In genomic region chr12:57570438-57570837, GRCh38 we compare ENCODE assay signal across 1 cellular context. TPM values are rescaled to one million over a fixed set of nuclear protein-coding genes. Genes with fewer than 3 reads are reported as not detected.
"Had no signal": no experiment of that assay in that cellular context is flagged by ENCODE, and none has a peak within 500 bp of the region (broad histone marks: within the 10 kb centered on the region; RNA-seq: fewer than 3 reads in every experiment).

No MANE protein-coding gene starts in this region.

RNA-seq across cellular contexts. Expression of gene KIF5A, which starts 20.6 kb away (rescaled TPM):
- total RNA-seq: G401 had no signal
